In the genomic region with DNA sequence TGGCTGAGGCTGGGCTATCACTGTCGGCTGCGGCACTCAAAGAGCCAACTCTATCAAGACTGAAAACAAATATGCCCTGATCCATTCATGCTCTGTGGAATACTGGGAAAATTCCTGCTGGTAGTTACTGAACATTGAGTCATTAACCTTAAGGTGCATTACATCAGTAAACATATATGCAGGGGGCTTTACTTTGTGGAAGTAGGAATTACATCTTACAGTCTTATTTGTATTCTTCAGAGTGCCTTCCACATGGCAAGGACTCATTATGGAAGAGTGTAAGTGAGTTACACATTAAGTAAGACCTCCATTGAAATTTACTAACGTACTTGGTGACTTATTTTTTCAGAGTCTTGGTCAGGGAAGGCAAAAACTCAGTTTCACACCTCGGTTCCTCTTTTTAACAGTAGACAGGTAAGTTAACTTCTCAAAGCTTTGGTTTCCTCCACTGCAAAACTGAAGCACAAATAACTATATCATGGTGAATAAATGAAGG, we compare ENCODE assay signal across 14 cellular contexts.
DNase-seq lines count a peak whose midpoint lies in the region; ATAC-seq and TF ChIP-seq lines count a peak whose summit lies in the region.
"Had no signal": no experiment of that assay in that cellular context is flagged by ENCODE, and none has a peak within 500 bp of the region (broad histone marks: within the 10 kb centered on the region; RNA-seq: fewer than 3 reads in every experiment).

No MANE protein-coding gene starts in this region.

- no peaks in the 10 kb centered on the region for H3K4me1 Mint-ChIP-seq in nephron

- no peaks in the 10 kb centered on the region for H3K36me3 Mint-ChIP-seq in nephron (ENCODE audit: low read depth)

- ATAC-seq in GM19035 (IDR thresholded peaks at IDR 0.05; ENCODE audit: unreplicated experiment) (peak; percentile 91), GM21825 (IDR thresholded peaks at IDR 0.05; ENCODE audit: unreplicated experiment) (peak; percentile 95), HG03280 (IDR thresholded peaks at IDR 0.05; ENCODE audit: unreplicated experiment) (peak; percentile 90)
- ATAC-seq: HCT116 had no signal

- no peaks in the 10 kb centered on the region for H3K9me3 Mint-ChIP-seq in nephron

- TF ChIP-seq CTCF in nephron (IDR thresholded peaks at IDR 0.05; ENCODE audit: unreplicated experiment in 3 of 3): no peak

- H3K27me3 Mint-ChIP-seq in nephron (ENCODE audit: low read depth): peaks cover 5% of the 10 kb centered on the region

- peak overlapping the region; percentile 49 to 92 (median 84) for H3K27ac Mint-ChIP-seq in nephron

- DNase-seq in NCI-H524 (lab: John Stamatoyannopoulos, UW) (no peak), NCI-H446 (lab: John Stamatoyannopoulos, UW) (no peak), LoVo (ENCODE audit: low spot score) (no peak)
- DNase-seq: amniotic stem cell; kidney; occipital lobe; SHP77; stimulated activated CD4-positive, alpha-beta T cell treated with anti-CD3 and anti-CD28 coated beads, Interleukin-4, amount 100 ng/mL, for 1 hour; testis had no signal

- no peak overlapping the region for H3K4me3 Mint-ChIP-seq in nephron
